In the genomic region with DNA sequence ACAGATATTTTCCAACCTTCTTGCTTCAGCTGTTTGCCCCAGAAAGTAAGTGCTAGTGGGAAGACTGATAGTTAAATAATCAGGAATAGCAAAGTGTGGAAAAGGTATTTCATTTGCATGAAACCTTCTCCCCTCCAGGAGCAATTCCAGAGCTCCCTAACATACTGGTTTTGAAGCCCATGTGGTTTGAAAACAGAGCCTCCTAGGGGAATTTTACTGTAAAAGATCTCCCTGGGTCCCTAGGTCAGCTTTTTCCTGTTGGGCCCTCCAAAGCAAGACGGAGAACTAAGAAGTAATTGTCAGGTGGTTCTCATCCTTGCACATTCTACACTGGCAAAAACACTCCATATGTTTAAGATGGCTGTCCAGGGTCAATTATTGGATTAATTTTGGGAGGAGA, we compare ENCODE assay signal across 22 cellular contexts.
DNase-seq lines count a peak whose midpoint lies in the region; ATAC-seq, FAIRE-seq and TF ChIP-seq lines count a peak whose summit lies in the region.
"Had no signal": no experiment of that assay in that cellular context is flagged by ENCODE, and none has a peak within 500 bp of the region (broad histone marks: within the 10 kb centered on the region; RNA-seq: fewer than 3 reads in every experiment).

No MANE protein-coding gene starts in this region.

- H3K4me3 ChIP-seq in GM23338 (no peak overlapping the region), Panc1 (ENCODE audit: low read depth in 2 of 2, low read length in 2 of 2) (no peak overlapping the region), H1 (ENCODE audit: extremely low read depth in 1 of 4, insufficient read depth in 2 of 4, low read depth in 3 of 4, low read length in 4 of 4) (no peak overlapping the region), Karpas-422 (ENCODE audit: low read length) (no peak overlapping the region)
- H3K4me3 ChIP-seq: A549, BLaER1, GM12878 had no signal

- H3K9ac ChIP-seq in H1 (replicated peaks in 1 of 4; ENCODE audit: extremely low read depth in 1 of 4, low read depth in 3 of 4, low read length in 3 of 4): no peak overlapping the region
- no peak overlapping the region for H3K9ac ChIP-seq in Karpas-422 (ENCODE audit: low read length)
- H3K9ac ChIP-seq: BLaER1 had no signal

- TF ChIP-seq EP300 in H1 (IDR thresholded peaks at IDR 0.05; ENCODE audit: borderline replicate concordance in 1 of 2, low read depth in 2 of 2, low read length in 2 of 2): no peak

- H3K79me2 ChIP-seq in GM23338 (replicated peaks; ENCODE audit: insufficient read depth) (no peaks in the 10 kb centered on the region), H1 (ENCODE audit: control insufficient read depth in 1 of 2, insufficient read depth in 2 of 2, low read length in 2 of 2) (no peaks in the 10 kb centered on the region), Karpas-422 (ENCODE audit: low read length) (no peaks in the 10 kb centered on the region)

- no peak overlapping the region for H3K4ac ChIP-seq in H1 (replicated peaks; ENCODE audit: insufficient read length, low read depth, low read length)

- TF ChIP-seq CTCF in GM23338 (conservative IDR thresholded peaks at IDR 0.05; ENCODE audit: low read depth in 2 of 2): peak; percentile 42 to 46
- 0 out of 2 replicates have a peak, but pooled peaks have one; percentile 5 for TF ChIP-seq CTCF in Panc1 (IDR thresholded peaks at IDR 0.05)
- peak in 2 of 3 experiments; percentile 27 to 44; a peak in 3 of 4 replicates for TF ChIP-seq CTCF in H1 (IDR thresholded peaks at IDR 0.05; ENCODE audit: control extremely low read depth in 1 of 3, insufficient read depth in 1 of 3, low read depth in 1 of 3, low read length in 3 of 3)

- no peaks in the 10 kb centered on the region for H3K79me1 ChIP-seq in H1 (ENCODE audit: low read depth, low read length)

- DNase-seq in GM23338 (ENCODE audit: low spot score): peak; percentile 73
- no peak for DNase-seq in Panc1 (ENCODE audit: low read depth, low spot score)
- no peak for DNase-seq in H1 (ENCODE audit: low read depth in 1 of 2, low spot score in 2 of 2)
- DNase-seq in iPS-NIHi11 (ENCODE audit: low spot score): peak; percentile 33
- no peak for DNase-seq in stimulated activated naive CD4-positive, alpha-beta T cell (lab: John Stamatoyannopoulos, UW)
- DNase-seq in Karpas-422: no peak
- DNase-seq in NCI-H2227 treated with DMSO at 0.1 percent for 48 hours (lab: John Stamatoyannopoulos, UW): no peak
- DNase-seq: Calu3; CD4-positive, alpha-beta memory T cell; DMS 273 treated with DMSO at 0.1 percent for 48 hours; DMS53; DND-41; EL; GOT3; HCEC 1CT had no signal

- no peak overlapping the region for H2AK5ac ChIP-seq in H1 (ENCODE audit: low read depth, low read length)

- no peak overlapping the region for H4K5ac ChIP-seq in H1 (ENCODE audit: insufficient read length, low read depth, low read length)

- ATAC-seq in GM23338 (peak; percentile 89), Panc1 (no peak), HG02970 (IDR thresholded peaks at IDR 0.05; ENCODE audit: low FRiP score, unreplicated experiment) (no peak)
- ATAC-seq: A549, GM12878 had no signal

- H3K4me1 Mint-ChIP-seq in GM23338: peaks cover 50% of the 10 kb centered on the region
- H3K4me1 Mint-ChIP-seq: CD14-positive monocyte; CD4-positive, alpha-beta memory T cell had no signal

- H3K9me2 ChIP-seq in GM23338 (ENCODE audit: insufficient read depth) (no peaks in the 10 kb centered on the region), Karpas-422 (replicated peaks; ENCODE audit: insufficient read depth, low read length) (no peaks in the 10 kb centered on the region)

- no peaks in the 10 kb centered on the region for H3K23me2 ChIP-seq in H1 (ENCODE audit: low read depth, low read length)

- no peak overlapping the region for H3K23ac ChIP-seq in H1 (ENCODE audit: insufficient read length)

- POLR2A ChIA-PET in Panc1 (lab: Charles Lee): no interaction called here
- POLR2A ChIA-PET in H1 (lab: Charles Lee; ENCODE audit: partially characterized antibody): no interaction called here

- no peak overlapping the region for H2BK15ac ChIP-seq in H1 (ENCODE audit: low read length)

- no peak overlapping the region for H2BK120ac ChIP-seq in H1 (replicated peaks; ENCODE audit: low read depth, low read length)

- H3K9me3 Mint-ChIP-seq in GM23338: no peaks in the 10 kb centered on the region
- H3K9me3 Mint-ChIP-seq: CD4-positive, alpha-beta memory T cell had no signal

- no peak for TF ChIP-seq POLR2A in H1 (IDR thresholded peaks at IDR 0.05; ENCODE audit: control extremely low read depth in 1 of 2, low read depth in 2 of 2, low read length in 2 of 2)

- H3K27me3 ChIP-seq in GM23338 (ENCODE audit: insufficient read depth) (no peaks in the 10 kb centered on the region), Panc1 (ENCODE audit: control insufficient read depth, insufficient read depth, low read length) (peaks cover 10% of the 10 kb centered on the region), H1 (replicated peaks in 1 of 4; ENCODE audit: control insufficient read depth in 3 of 4, extremely low read depth in 1 of 4, insufficient read depth in 3 of 4, low read length in 3 of 4) (no peaks in the 10 kb centered on the region), Karpas-422 (ENCODE audit: low read length) (no peaks in the 10 kb centered on the region)
- H3K27me3 ChIP-seq: BLaER1 had no signal

- no peaks in the 10 kb centered on the region for H3F3A ChIP-seq in GM23338 (replicated peaks; ENCODE audit: low read depth)

- CTCF ChIA-PET in Panc1 (lab: Charles Lee) (no interaction called here), H1 (lab: Charles Lee; ENCODE audit: partially characterized antibody) (interaction anchor here (0.5 to 3.3 kb wide), 16 partner anchors 10 to 232 kb away, joined by 3 to 17 read pairs (median 4); no protein-coding TSS in a partner anchor)

- FAIRE-seq in H1 (lab: Jason Lieb, UNC): peak; percentile 13
- FAIRE-seq: A549, GM12878 had no signal

- H2BK12ac ChIP-seq in H1 (ENCODE audit: low read depth, low read length): no peak overlapping the region

- intact Hi-C loops in Panc1 (cut with micrococcal nuclease; ENCODE audit: unreplicated experiment): no loop called here

- H3K14ac ChIP-seq in H1 (ENCODE audit: insufficient read length): no peak overlapping the region

- no peaks in the 10 kb centered on the region for H4K20me1 ChIP-seq in GM23338 (replicated peaks; ENCODE audit: insufficient read depth)
- H4K20me1 ChIP-seq in H1 (replicated peaks in 1 of 2; ENCODE audit: control insufficient read depth in 1 of 2, insufficient read depth in 2 of 2, low read length in 2 of 2): no peaks in the 10 kb centered on the region
- no peaks in the 10 kb centered on the region for H4K20me1 ChIP-seq in Karpas-422 (ENCODE audit: insufficient read depth, low read depth, low read length)
- H4K20me1 ChIP-seq: BLaER1 had no signal

- H3K56ac ChIP-seq in H1 (replicated peaks; ENCODE audit: insufficient read length, low read depth, low read length): no peak overlapping the region

- in situ Hi-C loops in Panc1 (cut with HindIII; ENCODE audit: low pct_unique_long_range_greater_than_20kb, low sequenced_read_pairs): no loop called here

- H3K27me3 Mint-ChIP-seq in GM23338 (ENCODE audit: insufficient read depth, low read depth, poor library complexity): peaks cover 2% of the 10 kb centered on the region
- H3K27me3 Mint-ChIP-seq: CD4-positive, alpha-beta memory T cell had no signal

- H3K4me2 ChIP-seq in GM23338 (0 out of 2 replicates have a peak overlapping the region, but pooled peaks have one; percentile 15), H1 (ENCODE audit: insufficient read depth in 1 of 2, low read depth in 2 of 2, low read length in 2 of 2) (no peak overlapping the region), Karpas-422 (ENCODE audit: low read depth, low read length, poor library complexity, severe bottlenecking) (no peak overlapping the region)
- H3K4me2 ChIP-seq: A549, BLaER1 had no signal

- H3K9me3 ChIP-seq in Panc1 (ENCODE audit: control insufficient read depth, insufficient read depth, low read depth, low read length) (no peaks in the 10 kb centered on the region), H1 (ENCODE audit: insufficient read depth in 2 of 2, low read depth in 1 of 2, low read length in 1 of 2) (no peaks in the 10 kb centered on the region), Karpas-422 (ENCODE audit: low read length) (no peaks in the 10 kb centered on the region)
- H3K9me3 ChIP-seq: A549, BLaER1 had no signal

- H2BK5ac ChIP-seq in H1 (ENCODE audit: low read depth, low read length): no peak overlapping the region

- H3K27ac Mint-ChIP-seq in GM23338: no peak overlapping the region
- H3K27ac Mint-ChIP-seq: CD14-positive monocyte; CD4-positive, alpha-beta memory T cell had no signal

- no TSS peak for BruUV-seq in Panc1 (replicated peaks; lab: Mats Ljungman, UMichigan)

- H3K27ac ChIP-seq in GM23338 (ENCODE audit: low read depth) (no peak overlapping the region), Panc1 (ENCODE audit: low read length) (no peak overlapping the region), H1 (ENCODE audit: low read depth, low read length) (no peak overlapping the region), Karpas-422 (ENCODE audit: low read length) (no peak overlapping the region)
- H3K27ac ChIP-seq: 22Rv1, A549, BLaER1, HL-60 had no signal

- H3K36me3 ChIP-seq in GM23338 (ENCODE audit: insufficient read depth) (no peaks in the 10 kb centered on the region), Panc1 (ENCODE audit: control insufficient read depth, insufficient read depth, low read length) (no peaks in the 10 kb centered on the region), H1 (ENCODE audit: control insufficient read depth in 2 of 4, insufficient read depth in 4 of 4, low read length in 3 of 4) (no peaks in the 10 kb centered on the region), Karpas-422 (ENCODE audit: insufficient read depth, low read length) (no peaks in the 10 kb centered on the region)
- H3K36me3 ChIP-seq: BLaER1 had no signal

- H4K8ac ChIP-seq in H1 (ENCODE audit: extremely low read depth, insufficient read depth, low read length): no peak overlapping the region

- H2BK20ac ChIP-seq in H1 (ENCODE audit: low read length): no peak overlapping the region

- WGBS in H1 (ENCODE audit: extremely low coverage in 1 of 2, insufficient coverage in 1 of 2, insufficient read length in 1 of 2, insufficient replicate concordance in 2 of 2, low coverage in 1 of 2, low lambda C conversion rate in 2 of 2, missing lambda C conversion rate in 1 of 2), 2 experiments: 38% methylated on average over 1 of the region's 1 CpG; no CpG with 5 or more reads in 1 of the 2 experiments

- peak; percentile 26 to 51; a peak in 3 of 4 replicates for TF ChIP-seq RAD21 in H1 (IDR thresholded peaks at IDR 0.05 in 1 of 2, conservative IDR thresholded peaks at IDR 0.05 in 1 of 2; ENCODE audit: low read depth in 2 of 2, low read length in 2 of 2)

- no peak overlapping the region for H3K4me3 Mint-ChIP-seq in GM23338
- H3K4me3 Mint-ChIP-seq: CD14-positive monocyte; CD4-positive, alpha-beta memory T cell had no signal

- no peak overlapping the region for H4K91ac ChIP-seq in H1 (replicated peaks; ENCODE audit: insufficient read length, low read length)

- peaks cover 49% of the 10 kb centered on the region for H3K4me1 ChIP-seq in GM23338 (ENCODE audit: insufficient read depth)
- H3K4me1 ChIP-seq in Panc1 (ENCODE audit: control insufficient read depth, insufficient read depth, low read length): no peaks in the 10 kb centered on the region
- peaks cover 0 to 11% (median 5%) of the 10 kb centered on the region in 4 experiments; a peak in 3 of 7 replicates for H3K4me1 ChIP-seq in H1 (replicated peaks in 1 of 4; ENCODE audit: control insufficient read depth in 3 of 4, insufficient read depth in 4 of 4, low read length in 3 of 4)
- H3K4me1 ChIP-seq in Karpas-422 (ENCODE audit: low read length): no peaks in the 10 kb centered on the region
- H3K4me1 ChIP-seq: A549, BLaER1 had no signal

- no peaks in the 10 kb centered on the region for H3K36me3 Mint-ChIP-seq in GM23338 (ENCODE audit: low read depth)
- H3K36me3 Mint-ChIP-seq: CD14-positive monocyte; CD4-positive, alpha-beta memory T cell had no signal

- H3K18ac ChIP-seq in H1 (ENCODE audit: extremely low read depth, low read length): no peak overlapping the region

- H2AFZ ChIP-seq in GM23338: no peak overlapping the region
- no peak overlapping the region for H2AFZ ChIP-seq in H1 (ENCODE audit: low read length)
- no peak overlapping the region for H2AFZ ChIP-seq in Karpas-422 (ENCODE audit: low read length)

Comparison
In these comparisons a context has a peak if more than half of its experiments do, and no peak if none do; other contexts are left out.
1. DNase-seq: peak in GM23338 (single experiment) and iPS-NIHi11 (single experiment); none in Panc1 (single experiment), H1 (0 of 2), stimulated activated naive CD4-positive, alpha-beta T cell (0 of 6), Karpas-422 (single experiment) and NCI-H2227 treated with DMSO at 0.1 percent for 48 hours (single experiment).
2. Peak in every context shown above with its lines, with median percentiles within 50 percentile points of each other: CTCF ChIP-seq.